18 cellular contexts compared by ENCODE assay signal in the genomic region with DNA sequence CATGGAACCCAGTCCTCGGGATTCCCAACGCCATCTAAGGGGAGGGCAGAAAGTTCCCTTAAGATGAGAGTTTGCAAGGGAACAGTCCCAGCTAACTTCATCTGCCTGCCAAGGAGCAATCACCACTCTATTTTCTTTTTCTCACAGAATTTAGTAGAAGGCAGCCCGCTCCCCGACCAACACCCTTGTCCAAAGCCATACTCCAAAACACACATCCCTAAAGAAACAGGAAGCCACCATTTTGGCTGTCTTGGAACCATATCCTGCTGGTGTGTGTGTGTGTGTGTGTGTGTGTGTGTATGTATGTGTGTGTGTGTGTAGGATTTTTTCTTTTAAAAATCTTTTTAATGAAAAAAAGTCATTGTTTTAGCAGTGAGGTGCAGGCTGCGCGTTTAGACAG. TPM values are rescaled to one million over a fixed set of nuclear protein-coding genes. Genes with fewer than 3 reads are reported as not detected.
DNase-seq lines count a peak whose midpoint lies in the region; ATAC-seq, FAIRE-seq and TF ChIP-seq lines count a peak whose summit lies in the region.
"Had no signal": no experiment of that assay in that cellular context is flagged by ENCODE, and none has a peak within 500 bp of the region (broad histone marks: within the 10 kb centered on the region; RNA-seq: fewer than 3 reads in every experiment).

No MANE protein-coding gene starts in this region.

- no peak overlapping the region for H3K27ac Mint-ChIP-seq in GM23338
- H3K27ac Mint-ChIP-seq in activated T-helper 1 cell treated with anti-CD3 and anti-CD28 coated beads, Interleukin-12 subunit alpha, Interleukin-12 subunit beta, Interleukin-2, Interleukin-4 antibody, amounts not matched to agents 30 ng/mL and 10 ng/mL and 1 ng/mL, durations not matched to agents 14 hours and 24 hours and 36 hours: no peak overlapping the region
- H3K27ac Mint-ChIP-seq: activated T-helper 2 cell treated with anti-CD3 and anti-CD28 coated beads, Interferon-gamma antibody, Interleukin-2, Interleukin-4, amounts not matched to agents 10 μg/mL and 5 μg/mL and 100 μg/mL, durations not matched to agents 14 hours and 24 hours and 36 hours had no signal

- H3K36me3 ChIP-seq in GM23338 (ENCODE audit: insufficient read depth) (no peaks in the 10 kb centered on the region), endothelial cell of umbilical vein (ENCODE audit: control insufficient read depth in 2 of 2, extremely low read depth in 1 of 2, insufficient read depth in 2 of 2, low read length in 2 of 2) (peaks cover 0 to 11% of the 10 kb centered on the region in 2 experiments), right lobe of liver (no peaks in the 10 kb centered on the region), gastrocnemius medialis (no peaks in the 10 kb centered on the region)

- H3K9me2 ChIP-seq in GM23338 (ENCODE audit: insufficient read depth): no peaks in the 10 kb centered on the region; the same call in 1 of the 2 replicates

- H3K36me3 Mint-ChIP-seq in GM23338 (ENCODE audit: low read depth): no peaks in the 10 kb centered on the region
- no peaks in the 10 kb centered on the region for H3K36me3 Mint-ChIP-seq in activated T-helper 1 cell treated with anti-CD3 and anti-CD28 coated beads, Interleukin-12 subunit alpha, Interleukin-12 subunit beta, Interleukin-2, Interleukin-4 antibody, amounts not matched to agents 30 ng/mL and 10 ng/mL and 1 ng/mL, durations not matched to agents 14 hours and 24 hours and 36 hours (ENCODE audit: low read depth)

- H4K20me1 ChIP-seq in GM23338 (replicated peaks; ENCODE audit: insufficient read depth) (no peaks in the 10 kb centered on the region), endothelial cell of umbilical vein (replicated peaks; ENCODE audit: control insufficient read depth, extremely low read depth, insufficient read depth, low read length) (peaks cover 2% of the 10 kb centered on the region)

- H3K9me3 ChIP-seq in endothelial cell of umbilical vein (replicated peaks; ENCODE audit: control insufficient read depth, insufficient read depth, low read length): no peaks in the 10 kb centered on the region
- H3K9me3 ChIP-seq in right lobe of liver: no peaks in the 10 kb centered on the region
- H3K9me3 ChIP-seq in gastrocnemius medialis: no peaks in the 10 kb centered on the region

- peak; percentile 21 for FAIRE-seq in endothelial cell of umbilical vein (lab: Jason Lieb, UNC)
- FAIRE-seq: bronchial epithelial cell had no signal

- peaks cover 38% of the 10 kb centered on the region for H3K4me1 Mint-ChIP-seq in GM23338
- no peaks in the 10 kb centered on the region for H3K4me1 Mint-ChIP-seq in activated T-helper 1 cell treated with anti-CD3 and anti-CD28 coated beads, Interleukin-12 subunit alpha, Interleukin-12 subunit beta, Interleukin-2, Interleukin-4 antibody, amounts not matched to agents 30 ng/mL and 10 ng/mL and 1 ng/mL, durations not matched to agents 14 hours and 24 hours and 36 hours (ENCODE audit: low read depth)

- peaks cover 48% of the 10 kb centered on the region for H3K27me3 ChIP-seq in GM23338 (ENCODE audit: insufficient read depth)
- H3K27me3 ChIP-seq in endothelial cell of umbilical vein (ENCODE audit: control insufficient read depth in 2 of 2, insufficient read depth in 2 of 2, low read length in 2 of 2): no peaks in the 10 kb centered on the region
- H3K27me3 ChIP-seq in right lobe of liver: peaks cover 0 to 7% of the 10 kb centered on the region in 2 donors
- peaks cover 16 to 23% (median 19%) of the 10 kb centered on the region in 3 donors for H3K27me3 ChIP-seq in gastrocnemius medialis

- POLR2A ChIA-PET in endothelial cell of umbilical vein (lab: Charles Lee): no interaction called here

- ATAC-seq in GM23338 (peak; percentile 9), right lobe of liver (peak in 1 of 4 donors; percentile 17), gastrocnemius medialis (no peak), GM21367 (IDR thresholded peaks at IDR 0.05; ENCODE audit: unreplicated experiment) (no peak)
- ATAC-seq: HCT116 had no signal

- no peaks in the 10 kb centered on the region for H3K9me1 ChIP-seq in endothelial cell of umbilical vein (replicated peaks; ENCODE audit: control insufficient read depth, extremely low read depth, insufficient read depth, low read length)

- intact Hi-C loops in endothelial cell of umbilical vein (cut with micrococcal nuclease): loop anchor here (1.0 to 5.0 kb wide), 5 partner anchors 7 to 110 kb away; no protein-coding TSS in a partner anchor
- intact Hi-C loops in right lobe of liver (cut with DNase I): no loop called here
- intact Hi-C loops in gastrocnemius medialis (cut with DNase I; ENCODE audit: low total_unique reads): no loop called here
- intact Hi-C loops in activated T-helper 1 cell treated with anti-CD3 and anti-CD28 coated beads, Interleukin-12 subunit alpha, Interleukin-12 subunit beta, Interleukin-2, Interleukin-4 antibody, amounts not matched to agents 30 ng/mL and 10 ng/mL and 1 ng/mL, durations not matched to agents 14 hours and 24 hours and 36 hours (cut with micrococcal nuclease): no loop called here

- peak overlapping the region; percentile 99 for H2AFZ ChIP-seq in GM23338
- H2AFZ ChIP-seq in endothelial cell of umbilical vein (ENCODE audit: low read depth, low read length): peak overlapping the region; percentile 71

- H3K27ac ChIP-seq in GM23338 (ENCODE audit: low read depth): no peak overlapping the region
- H3K27ac ChIP-seq in endothelial cell of umbilical vein (ENCODE audit: insufficient read depth, low read depth, low read length): peak overlapping the region; percentile 62
- no peak overlapping the region for H3K27ac ChIP-seq in right lobe of liver
- H3K27ac ChIP-seq in gastrocnemius medialis: peak overlapping the region; percentile 54 to 74 (median 72)

- no peaks in the 10 kb centered on the region for H3F3A ChIP-seq in GM23338 (replicated peaks; ENCODE audit: low read depth)

- dilution Hi-C loops in endothelial cell of umbilical vein (cut with MboI; ENCODE audit: extremely low pct_ligation_motif_present, low sequenced_read_pairs): no loop called here

- DNase-seq in GM23338 (ENCODE audit: low spot score): peak; percentile 42
- peak; percentile 75 for DNase-seq in endothelial cell of umbilical vein (ENCODE audit: low read depth, low spot score)
- no peak for DNase-seq in right lobe of liver
- no peak for DNase-seq in gastrocnemius medialis
- no peak for DNase-seq in GOT3 (lab: John Stamatoyannopoulos, UW)
- DNase-seq in stimulated activated CD4-positive, alpha-beta T cell treated with anti-CD3 and anti-CD28 coated beads, Interleukin-4, amount 100 ng/mL, for 1 hour: no peak
- no peak for DNase-seq in activated T-helper 1 cell treated with anti-CD3 and anti-CD28 coated beads, Interleukin-12 subunit alpha, Interleukin-12 subunit beta, Interleukin-2, Interleukin-4 antibody, amounts not matched to agents 30 ng/mL and 10 ng/mL and 1 ng/mL, durations not matched to agents 14 hours and 24 hours and 36 hours (ENCODE audit: low spot score)
- DNase-seq: activated CD4-positive, CD25-positive, alpha-beta regulatory T cell treated with anti-CD3 and anti-CD28 coated beads, Interleukin-2, amount 50 U/mL, for 72 hours; erythroblast; KBM-7; NCI-H187 treated with DMSO at 0.1 percent for 48 hours; stimulated activated CD4-positive, alpha-beta T cell treated with anti-CD3 and anti-CD28 coated beads, Interleukin-4, amount 100 ng/mL, for 4 hours; substantia nigra had no signal

- BruUV-seq in endothelial cell of umbilical vein (replicated peaks; lab: Mats Ljungman, UMichigan): no TSS peak

- peak overlapping the region; percentile 91 for H3K4me3 Mint-ChIP-seq in GM23338
- no peak overlapping the region for H3K4me3 Mint-ChIP-seq in activated T-helper 1 cell treated with anti-CD3 and anti-CD28 coated beads, Interleukin-12 subunit alpha, Interleukin-12 subunit beta, Interleukin-2, Interleukin-4 antibody, amounts not matched to agents 30 ng/mL and 10 ng/mL and 1 ng/mL, durations not matched to agents 14 hours and 24 hours and 36 hours

- peak overlapping the region; percentile 75 for H3K9ac ChIP-seq in endothelial cell of umbilical vein (replicated peaks; ENCODE audit: extremely low read depth, insufficient read depth, low read length)

- CTCF ChIA-PET in endothelial cell of umbilical vein (lab: Charles Lee): interaction anchor here (1.0 to 1.7 kb wide), 7 partner anchors 11 to 49 kb away, joined by 3 to 7 read pairs (median 4); no protein-coding TSS in a partner anchor

- H3K4me3 ChIP-seq in GM23338 (peak overlapping the region; percentile 89), endothelial cell of umbilical vein (replicated peaks in 1 of 3; ENCODE audit: insufficient read depth in 1 of 3, low read depth in 1 of 3, low read length in 3 of 3) (peak overlapping the region; percentile 77 to 94 (median 87)), right lobe of liver (peak overlapping the region; percentile 39 to 47 (median 42)), gastrocnemius medialis (peak overlapping the region; percentile 56 to 66 (median 58))

- in situ Hi-C loops in gastrocnemius medialis (cut with MboI; ENCODE audit: low sequenced_read_pairs in 4 of 4): no loop called here

- H3K4me2 ChIP-seq in GM23338 (peak overlapping the region; percentile 98), endothelial cell of umbilical vein (ENCODE audit: insufficient read depth, low read length) (peak overlapping the region; percentile 95)

- peaks cover 37% of the 10 kb centered on the region for H3K27me3 Mint-ChIP-seq in GM23338 (ENCODE audit: insufficient read depth, low read depth, poor library complexity)
- peaks cover 60% of the 10 kb centered on the region for H3K27me3 Mint-ChIP-seq in activated T-helper 1 cell treated with anti-CD3 and anti-CD28 coated beads, Interleukin-12 subunit alpha, Interleukin-12 subunit beta, Interleukin-2, Interleukin-4 antibody, amounts not matched to agents 30 ng/mL and 10 ng/mL and 1 ng/mL, durations not matched to agents 14 hours and 24 hours and 36 hours (ENCODE audit: insufficient read depth)

- TF ChIP-seq CTCF in GM23338 (conservative IDR thresholded peaks at IDR 0.05; ENCODE audit: low read depth in 2 of 2) (no peak), endothelial cell of umbilical vein (IDR thresholded peaks at IDR 0.05; ENCODE audit: extremely low read depth in 1 of 2, insufficient read depth in 1 of 2, low read depth in 1 of 2, low read length in 2 of 2) (no peak), right lobe of liver (IDR thresholded peaks at IDR 0.05) (no peak), gastrocnemius medialis (IDR thresholded peaks at IDR 0.05 in 4 of 5, conservative IDR thresholded peaks at IDR 0.05 in 1 of 5) (no peak)

- WGBS in right lobe of liver (ENCODE audit: insufficient coverage, low coverage, low lambda C conversion rate, missing lambda C conversion rate): 66% methylated on average over 6 of the region's 6 CpGs

- TF ChIP-seq POLR2A in endothelial cell of umbilical vein (IDR thresholded peaks at IDR 0.05; ENCODE audit: low read depth, low read length): no peak
- TF ChIP-seq POLR2A in right lobe of liver (IDR thresholded peaks at IDR 0.05): no peak
- no peak for TF ChIP-seq POLR2A in gastrocnemius medialis (IDR thresholded peaks at IDR 0.05)

- no peaks in the 10 kb centered on the region for H3K9me3 Mint-ChIP-seq in GM23338
- no peaks in the 10 kb centered on the region for H3K9me3 Mint-ChIP-seq in activated T-helper 1 cell treated with anti-CD3 and anti-CD28 coated beads, Interleukin-12 subunit alpha, Interleukin-12 subunit beta, Interleukin-2, Interleukin-4 antibody, amounts not matched to agents 30 ng/mL and 10 ng/mL and 1 ng/mL, durations not matched to agents 14 hours and 24 hours and 36 hours
- H3K9me3 Mint-ChIP-seq: activated T-helper 2 cell treated with anti-CD3 and anti-CD28 coated beads, Interferon-gamma antibody, Interleukin-2, Interleukin-4, amounts not matched to agents 10 μg/mL and 5 μg/mL and 100 μg/mL, durations not matched to agents 14 hours and 24 hours and 36 hours had no signal

- H3K79me2 ChIP-seq in GM23338 (replicated peaks; ENCODE audit: insufficient read depth): 0 out of 2 replicates have a peak, but pooled peaks cover 3% of the 10 kb centered on the region
- peaks cover 59% of the 10 kb centered on the region for H3K79me2 ChIP-seq in endothelial cell of umbilical vein (ENCODE audit: control insufficient read depth, insufficient read depth, low read length)

- H3K4me1 ChIP-seq in GM23338 (ENCODE audit: insufficient read depth): peaks cover 17% of the 10 kb centered on the region
- H3K4me1 ChIP-seq in endothelial cell of umbilical vein (ENCODE audit: control insufficient read depth, extremely low read depth, insufficient read depth, low read length): peaks cover 36% of the 10 kb centered on the region
- H3K4me1 ChIP-seq in right lobe of liver: peaks cover 0 to 12% (median 0%) of the 10 kb centered on the region in 4 donors
- peaks cover 0 to 6% of the 10 kb centered on the region in 2 donors for H3K4me1 ChIP-seq in gastrocnemius medialis

RNA-seq across cellular contexts. Expression of a gene that starts 7.0 kb away (rescaled TPM):
- total RNA-seq in GM23338 (2014; rRNA removed; shearing (Covaris generic)): 12.2 and 19.0 TPM in 2 replicates
- polyA plus RNA-seq in GM23338 (2016; fragmentation: Nextera tagmentation; extraction: Ambion mirVana): 6.9 and 7.4 TPM in 2 replicates
- total RNA-seq in endothelial cell of umbilical vein: 134 and 141 TPM in 2 replicates
- 45.4 and 49.6 TPM in 2 replicates for polyA plus RNA-seq in endothelial cell of umbilical vein
- 64.1 and 67.3 TPM in 2 replicates for polyA plus RNA-seq in endothelial cell of umbilical vein (2011; cell fraction: cytosol; rRNA removed)
- 75.7 and 82.0 TPM in 2 replicates for polyA plus RNA-seq in endothelial cell of umbilical vein (2011; cell fraction: nucleus; rRNA removed)
- polyA plus RNA-seq in endothelial cell of umbilical vein (2012): 84.4 and 85.0 TPM in 2 replicates
- 101 and 111 TPM in 2 replicates for polyA minus RNA-seq in endothelial cell of umbilical vein
- not detected for polyA minus RNA-seq in endothelial cell of umbilical vein (2011; cell fraction: cytosol; rRNA and poly(A)+ RNA removed)
- 93.1 and 98.3 TPM in 2 replicates for polyA minus RNA-seq in endothelial cell of umbilical vein (2011; cell fraction: nucleus; rRNA and poly(A)+ RNA removed)
- 1 to 10 TPM; 3.4 to 8.9 (median 5.9) TPM for total RNA-seq in right lobe of liver
- 1 to 10 TPM; 4.4 to 8.4 (median 5.2) TPM for total RNA-seq in gastrocnemius medialis
- not detected in 2 replicates for total RNA-seq in activated T-helper 1 cell treated with anti-CD3 and anti-CD28 coated beads, Interleukin-12 subunit alpha, Interleukin-12 subunit beta, Interleukin-2, Interleukin-4 antibody, amounts not matched to agents 30 ng/mL and 10 ng/mL and 1 ng/mL, durations not matched to agents 14 hours and 24 hours and 36 hours
- total RNA-seq: bronchial epithelial cell, osteocyte had no signal

Comparison
In these comparisons a context has a peak if more than half of its experiments do, and no peak if none do; other contexts are left out.
1. DNase-seq: peak in GM23338 (single experiment) and endothelial cell of umbilical vein (single experiment); none in right lobe of liver (0 of 3), gastrocnemius medialis (0 of 2), GOT3 (single experiment), stimulated activated CD4-positive, alpha-beta T cell treated with anti-CD3 and anti-CD28 coated beads, Interleukin-4, amount 100 ng/mL, for 1 hour (single experiment) and activated T-helper 1 cell treated with anti-CD3 and anti-CD28 coated beads, Interleukin-12 subunit alpha, Interleukin-12 subunit beta, Interleukin-2, Interleukin-4 antibody, amounts not matched to agents 30 ng/mL and 10 ng/mL and 1 ng/mL, durations not matched to agents 14 hours and 24 hours and 36 hours (single experiment).
2. H3K27ac ChIP-seq: peak in endothelial cell of umbilical vein (single experiment) and gastrocnemius medialis (4 of 4); none in GM23338 (single experiment) and right lobe of liver (0 of 3).
3. Peak in every context shown above with its lines, with median percentiles within 50 percentile points of each other: H3K4me3 ChIP-seq.